1 cellular context compared by ENCODE assay signal in the genomic region with DNA sequence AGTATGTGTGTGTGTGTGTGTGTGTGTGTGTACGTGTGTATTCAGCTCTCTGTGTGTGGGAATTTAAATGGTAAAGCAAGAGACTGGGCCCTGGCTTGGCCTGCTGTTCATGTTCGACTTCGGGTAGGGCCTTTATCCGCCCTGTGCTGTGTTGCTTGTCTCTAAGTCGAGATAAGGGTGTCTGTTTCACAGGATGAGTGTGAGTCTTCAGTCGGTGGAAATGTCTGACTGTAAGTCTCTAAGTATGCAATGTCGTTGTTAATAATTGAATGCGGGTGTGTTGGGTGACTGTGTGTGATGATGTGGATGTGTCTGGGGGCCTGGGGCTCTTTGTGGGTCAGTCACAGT.
A peak's percentile ranks its signal among the peaks of the same experiment; 100 is the strongest.
TF ChIP-seq lines count a peak whose summit lies in the region.

No MANE protein-coding gene starts in this region.

TF ChIP-seq in GM12878, 131 proteins besides CTCF, POLR2A, EP300 and RAD21:
- TF ChIP-seq, protein P1, sequence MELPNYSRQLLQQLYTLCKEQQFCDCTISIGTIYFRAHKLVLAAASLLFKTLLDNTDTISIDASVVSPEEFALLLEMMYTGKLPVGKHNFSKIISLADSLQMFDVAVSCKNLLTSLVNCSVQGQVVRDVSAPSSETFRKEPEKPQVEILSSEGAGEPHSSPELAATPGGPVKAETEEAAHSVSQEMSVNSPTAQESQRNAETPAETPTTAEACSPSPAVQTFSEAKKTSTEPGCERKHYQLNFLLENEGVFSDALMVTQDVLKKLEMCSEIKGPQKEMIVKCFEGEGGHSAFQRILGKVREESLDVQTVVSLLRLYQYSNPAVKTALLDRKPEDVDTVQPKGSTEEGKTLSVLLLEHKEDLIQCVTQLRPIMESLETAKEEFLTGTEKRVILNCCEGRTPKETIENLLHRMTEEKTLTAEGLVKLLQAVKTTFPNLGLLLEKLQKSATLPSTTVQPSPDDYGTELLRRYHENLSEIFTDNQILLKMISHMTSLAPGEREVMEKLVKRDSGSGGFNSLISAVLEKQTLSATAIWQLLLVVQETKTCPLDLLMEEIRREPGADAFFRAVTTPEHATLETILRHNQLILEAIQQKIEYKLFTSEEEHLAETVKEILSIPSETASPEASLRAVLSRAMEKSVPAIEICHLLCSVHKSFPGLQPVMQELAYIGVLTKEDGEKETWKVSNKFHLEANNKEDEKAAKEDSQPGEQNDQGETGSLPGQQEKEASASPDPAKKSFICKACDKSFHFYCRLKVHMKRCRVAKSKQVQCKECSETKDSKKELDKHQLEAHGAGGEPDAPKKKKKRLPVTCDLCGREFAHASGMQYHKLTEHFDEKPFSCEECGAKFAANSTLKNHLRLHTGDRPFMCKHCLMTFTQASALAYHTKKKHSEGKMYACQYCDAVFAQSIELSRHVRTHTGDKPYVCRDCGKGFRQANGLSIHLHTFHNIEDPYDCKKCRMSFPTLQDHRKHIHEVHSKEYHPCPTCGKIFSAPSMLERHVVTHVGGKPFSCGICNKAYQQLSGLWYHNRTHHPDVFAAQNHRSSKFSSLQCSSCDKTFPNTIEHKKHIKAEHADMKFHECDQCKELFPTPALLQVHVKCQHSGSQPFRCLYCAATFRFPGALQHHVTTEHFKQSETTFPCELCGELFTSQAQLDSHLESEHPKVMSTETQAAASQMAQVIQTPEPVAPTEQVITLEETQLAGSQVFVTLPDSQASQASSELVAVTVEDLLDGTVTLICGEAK (IDR thresholded peaks at IDR 0.05; ENCODE audit: borderline replicate concordance) = no peak
- TF ChIP-seq SRF (IDR thresholded peaks at IDR 0.05; ENCODE audit: low read depth in 2 of 2, low read length in 2 of 2) (no peak), TCF12 (IDR thresholded peaks at IDR 0.05; ENCODE audit: low read depth, low read length) (no peak)
- TF ChIP-seq, protein P2, sequence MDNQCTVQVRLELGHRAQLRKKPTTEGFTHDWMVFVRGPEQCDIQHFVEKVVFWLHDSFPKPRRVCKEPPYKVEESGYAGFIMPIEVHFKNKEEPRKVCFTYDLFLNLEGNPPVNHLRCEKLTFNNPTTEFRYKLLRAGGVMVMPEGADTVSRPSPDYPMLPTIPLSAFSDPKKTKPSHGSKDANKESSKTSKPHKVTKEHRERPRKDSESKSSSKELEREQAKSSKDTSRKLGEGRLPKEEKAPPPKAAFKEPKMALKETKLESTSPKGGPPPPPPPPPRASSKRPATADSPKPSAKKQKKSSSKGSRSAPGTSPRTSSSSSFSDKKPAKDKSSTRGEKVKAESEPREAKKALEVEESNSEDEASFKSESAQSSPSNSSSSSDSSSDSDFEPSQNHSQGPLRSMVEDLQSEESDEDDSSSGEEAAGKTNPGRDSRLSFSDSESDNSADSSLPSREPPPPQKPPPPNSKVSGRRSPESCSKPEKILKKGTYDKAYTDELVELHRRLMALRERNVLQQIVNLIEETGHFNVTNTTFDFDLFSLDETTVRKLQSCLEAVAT (IDR thresholded peaks at IDR 0.05) = 0 out of 2 replicates have a peak, but pooled peaks have one; percentile 27
TF ChIP-seq in GM12878: peak in this region for 1.
